ENCODE assay signal across 8 cellular contexts in the genomic region with DNA sequence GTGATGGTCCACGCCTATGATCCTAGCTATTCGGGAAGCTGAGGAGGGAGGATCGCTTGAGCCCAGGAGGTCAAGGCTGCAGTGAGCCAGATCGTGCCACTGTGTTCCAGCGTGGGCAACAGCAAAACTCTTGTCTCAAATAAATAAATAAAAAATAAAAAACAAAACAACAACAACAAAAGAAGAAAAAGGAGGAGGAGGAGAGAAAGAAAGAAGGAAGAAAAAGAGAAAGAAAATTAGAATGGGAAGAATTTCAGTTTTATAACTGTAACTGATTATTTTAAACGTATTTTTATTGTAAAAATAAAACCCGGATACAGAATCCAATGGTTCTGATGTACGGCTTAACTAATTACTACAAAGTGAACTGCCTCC. TPM values are rescaled to one million over a fixed set of nuclear protein-coding genes. Genes with fewer than 3 reads are reported as not detected.
DNase-seq lines count a peak whose midpoint lies in the region; ATAC-seq, FAIRE-seq and TF ChIP-seq lines count a peak whose summit lies in the region.

No MANE protein-coding gene starts in this region.

- peak overlapping the region; percentile 88 for H2AFZ ChIP-seq in IMR-90 (replicated peaks; ENCODE audit: low read length, poor library complexity)

- H3K23ac ChIP-seq in IMR-90 (ENCODE audit: low read depth, low read length) = 0 out of 2 replicates have a peak overlapping the region, but pooled peaks have one; percentile 54

- no peaks in the 10 kb centered on the region for H3K36me3 Mint-ChIP-seq in naive B cell

- peak overlapping the region; percentile 38; the same call in 1 of the 2 replicates for H3K18ac ChIP-seq in IMR-90 (ENCODE audit: low read depth, low read length)

- H3K27me3 ChIP-seq in A673 (replicated peaks; ENCODE audit: insufficient read depth, low read depth, low read length, poor library complexity) (no peaks in the 10 kb centered on the region), IMR-90 (ENCODE audit: control insufficient read depth, insufficient read depth, low read length) (peaks cover 7% of the 10 kb centered on the region)

- TF ChIP-seq POLR2A in IMR-90 (IDR thresholded peaks at IDR 0.05; ENCODE audit: low read depth, low read length) = no peak
- no peak for TF ChIP-seq POLR2A in GM12892 (IDR thresholded peaks at IDR 0.05; ENCODE audit: low read depth, low read length)

- peak overlapping the region; percentile 18; the same call in 1 of the 2 replicates for H2BK20ac ChIP-seq in IMR-90 (ENCODE audit: low read depth, low read length)

- no peak overlapping the region for H2AK5ac ChIP-seq in IMR-90 (ENCODE audit: low read depth, low read length)

- H3K14ac ChIP-seq in IMR-90 (replicated peaks; ENCODE audit: low read depth, low read length) = no peak overlapping the region

- H2BK120ac ChIP-seq in IMR-90 (ENCODE audit: low read depth, low read length) = no peak overlapping the region

- WGBS in IMR-90 (ENCODE audit: extremely low coverage in 2 of 2, insufficient read length in 1 of 2), 2 experiments = no CpG with 5 or more reads among the region's 8 CpGs

- in situ Hi-C loops in IMR-90 (cut with MboI; ENCODE audit: low sequenced_read_pairs) = no loop called here

- H2AK9ac ChIP-seq in IMR-90 (replicated peaks; ENCODE audit: low read depth, low read length, poor library complexity) = no peak overlapping the region

- no peaks in the 10 kb centered on the region for H3K9me3 Mint-ChIP-seq in naive B cell

- H3K4ac ChIP-seq in IMR-90 (ENCODE audit: low read depth, low read length) = peak overlapping the region; percentile 59; the same call in 1 of the 2 replicates

- peaks cover 35 to 55% (median 37%) of the 10 kb centered on the region in 3 donors for H3K4me1 Mint-ChIP-seq in naive B cell

- intact Hi-C loops in A673 (cut with micrococcal nuclease; ENCODE audit: unreplicated experiment) = no loop called here
- intact Hi-C loops in IMR-90 (cut with micrococcal nuclease) = loop anchor here (5.0 kb wide), 1 partner anchor 46 kb away; no protein-coding TSS in a partner anchor

- TF ChIP-seq CTCF in A673 (conservative IDR thresholded peaks at IDR 0.05; ENCODE audit: low read depth, low read length) = no peak
- no peak for TF ChIP-seq CTCF in IMR-90 (conservative IDR thresholded peaks at IDR 0.05; ENCODE audit: low read depth, low read length)
- TF ChIP-seq CTCF in cardiac fibroblast (IDR thresholded peaks at IDR 0.05; ENCODE audit: low read depth, low read length) = no peak

- H2BK5ac ChIP-seq in IMR-90 (ENCODE audit: low read depth, low read length, poor library complexity, severe bottlenecking) = peak overlapping the region; percentile 4

- H4K20me1 ChIP-seq in IMR-90 (ENCODE audit: insufficient read depth, low read length) = no peaks in the 10 kb centered on the region

- peak overlapping the region; percentile 61; the same call in 1 of the 2 replicates for H4K5ac ChIP-seq in IMR-90 (ENCODE audit: low read depth, low read length)

- FAIRE-seq in GM12892 (lab: Jason Lieb, UNC) = no peak

- H3K56ac ChIP-seq in IMR-90 (ENCODE audit: extremely low read depth, insufficient read depth, low read length) = peak overlapping the region; percentile 69; the same call in 1 of the 2 replicates

- peak overlapping the region; percentile 75 to 92 (median 88) for H3K4me3 Mint-ChIP-seq in naive B cell

- TF ChIP-seq RAD21 in IMR-90 (IDR thresholded peaks at IDR 0.05; ENCODE audit: low read length) = no peak

- no peak overlapping the region for H2BK15ac ChIP-seq in IMR-90 (ENCODE audit: low read depth, low read length)

- peak overlapping the region; percentile 63 for H3K4me2 ChIP-seq in IMR-90 (ENCODE audit: low read depth, low read length)

- H3K9ac ChIP-seq in IMR-90 (ENCODE audit: low read depth, low read length) = peak overlapping the region; percentile 67

- no peaks in the 10 kb centered on the region for H3K27me3 Mint-ChIP-seq in naive B cell

- no peaks in the 10 kb centered on the region for H3K36me3 ChIP-seq in A673 (ENCODE audit: insufficient read depth, low read length, poor library complexity, severe bottlenecking)
- H3K36me3 ChIP-seq in IMR-90 (ENCODE audit: control insufficient read depth, insufficient read depth, low read length) = no peaks in the 10 kb centered on the region

- BruUV-seq in A673 (replicated peaks; lab: Mats Ljungman, UMichigan) (TSS peak; percentile 93), IMR-90 (replicated peaks; lab: Mats Ljungman, UMichigan) (no TSS peak)

- peak overlapping the region; percentile 34 to 61; a peak in 1 of 4 replicates for H4K8ac ChIP-seq in IMR-90 (ENCODE audit: low read depth in 2 of 2, low read length in 2 of 2)

- CTCF ChIA-PET in A673 (lab: Charles Lee) (no interaction called here), IMR-90 (lab: Yijun Ruan, JAX) (no interaction called here)

- POLR2A ChIA-PET in A673 (lab: Charles Lee; ENCODE audit: low non-redundant PET) = no interaction called here
- POLR2A ChIA-PET in IMR-90 (lab: Charles Lee; ENCODE audit: unreplicated experiment) = interaction anchor here (0.6 kb wide), 1 partner anchor 503 kb away, joined by 4 read pairs; no protein-coding TSS in a partner anchor

- peak overlapping the region; percentile 88 to 97 (median 97) for H3K27ac Mint-ChIP-seq in naive B cell

- peak overlapping the region; percentile 55 for H3K4me3 ChIP-seq in A673 (ENCODE audit: low read depth, low read length, poor library complexity, severe bottlenecking)
- peak overlapping the region; percentile 53 for H3K4me3 ChIP-seq in IMR-90 (ENCODE audit: insufficient read depth, low read depth, low read length)
- peak overlapping the region; percentile 51 to 61 for H3K4me3 ChIP-seq in cardiac fibroblast (replicated peaks in 1 of 2; ENCODE audit: low read depth in 2 of 2, low read length in 2 of 2)

- H3K9me3 ChIP-seq in A673 (ENCODE audit: low read depth, low read length, poor library complexity, severe bottlenecking) (no peaks in the 10 kb centered on the region), IMR-90 (ENCODE audit: control insufficient read depth, insufficient read depth, low read length) (no peaks in the 10 kb centered on the region)

- H3K4me1 ChIP-seq in A673 (ENCODE audit: insufficient read depth, low read length, poor library complexity, severe bottlenecking) (peaks cover 10% of the 10 kb centered on the region), IMR-90 (ENCODE audit: control insufficient read depth, insufficient read depth, low read length) (peaks cover 4% of the 10 kb centered on the region; the same call in 1 of the 2 replicates)

- no peaks in the 10 kb centered on the region for H3K79me1 ChIP-seq in IMR-90 (ENCODE audit: low read depth in 1 of 2, low read length in 2 of 2)

- dilution Hi-C loops in IMR-90 (cut with HindIII; ENCODE audit: low sequenced_read_pairs, unreplicated experiment) = no loop called here

- H3K27ac ChIP-seq in A673 (ENCODE audit: low read depth, low read length, poor library complexity, severe bottlenecking) (no peak overlapping the region), IMR-90 (ENCODE audit: insufficient read depth, low read length) (peak overlapping the region; percentile 77; the same call in 1 of the 2 replicates)

- DNase-seq in A673 (ENCODE audit: low spot score) (no peak), IMR-90 (no peak), cardiac fibroblast (ENCODE audit: low read depth in 2 of 2) (no peak), naive B cell (no peak), NCI-H1092 (lab: John Stamatoyannopoulos, UW) (no peak), dedifferentiated amniotic fluid mesenchymal stem cell (ENCODE audit: extremely low spot score) (no peak), NCI-H69 (lab: John Stamatoyannopoulos, UW) (no peak), GM12892 (ENCODE audit: insufficient read length) (no peak)

- H4K91ac ChIP-seq in IMR-90 (ENCODE audit: insufficient read depth, low read depth, low read length) = no peak overlapping the region

- 0 out of 2 replicates have a peak, but pooled peaks cover 3% of the 10 kb centered on the region for H3K9me1 ChIP-seq in IMR-90 (ENCODE audit: insufficient read depth, low read length)

- ATAC-seq in IMR-90 (ENCODE audit: low read depth) = no peak
- no peak for ATAC-seq in naive B cell (ENCODE audit: low read depth in 2 of 2)

TF ChIP-seq in IMR-90, 13 proteins besides CTCF, POLR2A, EP300 and RAD21 (continues in another document):
- TF ChIP-seq USF2 (IDR thresholded peaks at IDR 0.05; ENCODE audit: low read depth, low read length) (no peak), NFE2L2 (IDR thresholded peaks at IDR 0.05; ENCODE audit: low read depth, low read length) (no peak), FOS (IDR thresholded peaks at IDR 0.05; ENCODE audit: low read depth, low read length) (no peak), CEBPB (IDR thresholded peaks at IDR 0.05; ENCODE audit: low read depth, low read length) (no peak), ELK1 (IDR thresholded peaks at IDR 0.05; ENCODE audit: borderline replicate concordance, low read depth, low read length) (no peak), RFX5 (IDR thresholded peaks at IDR 0.05; ENCODE audit: low read depth, low read length) (no peak), RCOR1 (IDR thresholded peaks at IDR 0.05; ENCODE audit: insufficient replicate concordance, low read length) (no peak), MAZ (IDR thresholded peaks at IDR 0.05; ENCODE audit: borderline replicate concordance, low read depth, low read length) (no peak), MXI1 (IDR thresholded peaks at IDR 0.05; ENCODE audit: borderline replicate concordance, low read depth, low read length) (no peak), SMC3 (IDR thresholded peaks at IDR 0.05; ENCODE audit: low read depth, low read length) (no peak)

RNA-seq across cellular contexts. Expression of gene PSAP, which starts 37.2 kb away (rescaled TPM):
- total RNA-seq in A673 (2021) (429 and 431 TPM in 2 replicates), IMR-90 (2012; rRNA removed) (216 and 221 TPM in 2 replicates)
- polyA plus RNA-seq in IMR-90 (2012; rRNA removed) (876 TPM in 2 replicates), naive B cell (ENCODE audit: low read depth in 6 of 6) (100 to 1,000 TPM; 476 to 761 (median 550) TPM)
- 905 and 937 TPM in 2 replicates for polyA plus RNA-seq in IMR-90 (2012; cell fraction: cytosol; rRNA removed)
- polyA plus RNA-seq in IMR-90 (2012; cell fraction: nucleus; rRNA removed; ENCODE audit: low replicate concordance) = 546 and 844 TPM in 2 replicates
- 150 TPM for polyA plus RNA-seq in GM12892 (2012; ENCODE audit: missing spikeins)
